Comparison of ENCODE assay signal across 9 cellular contexts in the genomic region with DNA sequence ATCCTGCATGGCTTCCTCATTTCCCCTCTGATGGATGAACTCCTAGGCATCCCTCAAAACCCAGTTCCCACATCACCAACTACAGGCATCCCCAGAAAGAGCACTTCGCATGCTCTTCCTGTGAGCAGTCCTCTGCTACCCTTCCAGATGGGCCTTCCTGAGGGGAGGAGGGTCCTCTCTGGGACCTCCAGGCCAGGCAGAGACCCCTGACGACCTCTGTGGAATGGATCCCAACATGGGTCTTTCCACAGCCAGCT. TPM values are rescaled to one million over a fixed set of nuclear protein-coding genes. Genes with fewer than 3 reads are reported as not detected.
DNase-seq lines count a peak whose midpoint lies in the region; ATAC-seq, FAIRE-seq and TF ChIP-seq lines count a peak whose summit lies in the region.
"Had no signal": no experiment of that assay in that cellular context is flagged by ENCODE, and none has a peak within 500 bp of the region (broad histone marks: within the 10 kb centered on the region; RNA-seq: fewer than 3 reads in every experiment).

No MANE protein-coding gene starts in this region.

- no peak for ATAC-seq in stimulated activated memory B cell treated with anti-CD40 and anti-IgM and Interleukin-4, amounts not matched to agents 10 μg/mL and 1 μg/mL and 100 μg/mL, for 72 hours
- ATAC-seq in GM21529 (IDR thresholded peaks at IDR 0.05; ENCODE audit: unreplicated experiment) = no peak

- no peak for TF ChIP-seq POLR2A in H54 (IDR thresholded peaks at IDR 0.05; ENCODE audit: low read depth, low read length)

- DNase-seq in T-helper 1 cell (no peak), hepatocyte (ENCODE audit: low spot score) (no peak), glomerular visceral epithelial cell (ENCODE audit: extremely low spot score) (no peak), H54 (ENCODE audit: insufficient read length, low spot score) (no peak)
- DNase-seq in activated CD4-positive, alpha-beta memory T cell treated with anti-CD3 and anti-CD28 coated beads for 36 hours = no peak

- H3K9me3 ChIP-seq in hepatocyte (ENCODE audit: low read depth) = no peaks in the 10 kb centered on the region
- H3K9me3 ChIP-seq: pancreas had no signal

- peaks cover 30% of the 10 kb centered on the region for H3K4me1 Mint-ChIP-seq in T-helper 1 cell treated with Interleukin-12 subunit alpha and Interleukin-12 subunit beta and Interleukin-4 antibody, amounts not matched to agents 30 μg/mL and 1 μg/mL, for 36 hours (ENCODE audit: low read depth)
- H3K4me1 Mint-ChIP-seq in activated CD4-positive, alpha-beta memory T cell treated with anti-CD3 and anti-CD28 coated beads for 36 hours (ENCODE audit: low read depth) = peaks cover 37% of the 10 kb centered on the region
- peaks cover 66% of the 10 kb centered on the region for H3K4me1 Mint-ChIP-seq in stimulated activated memory B cell treated with anti-CD40 and anti-IgM and Interleukin-4, amounts not matched to agents 10 μg/mL and 1 μg/mL and 100 μg/mL, for 72 hours

- intact Hi-C loops in activated CD4-positive, alpha-beta memory T cell treated with anti-CD3 and anti-CD28 coated beads for 36 hours (cut with micrococcal nuclease) = no loop called here

- no peak overlapping the region for H2AFZ ChIP-seq in hepatocyte

- no peaks in the 10 kb centered on the region for H3K9me3 Mint-ChIP-seq in T-helper 1 cell treated with Interleukin-12 subunit alpha and Interleukin-12 subunit beta and Interleukin-4 antibody, amounts not matched to agents 30 μg/mL and 1 μg/mL, for 36 hours
- H3K9me3 Mint-ChIP-seq in activated CD4-positive, alpha-beta memory T cell treated with anti-CD3 and anti-CD28 coated beads for 36 hours = no peaks in the 10 kb centered on the region
- H3K9me3 Mint-ChIP-seq in stimulated activated memory B cell treated with anti-CD40 and anti-IgM and Interleukin-4, amounts not matched to agents 10 μg/mL and 1 μg/mL and 100 μg/mL, for 72 hours = no peaks in the 10 kb centered on the region

- H3K27me3 ChIP-seq in hepatocyte = no peaks in the 10 kb centered on the region
- H3K27me3 ChIP-seq: pancreas had no signal

- POLR2A ChIA-PET in activated CD4-positive, alpha-beta memory T cell treated with anti-CD3 and anti-CD28 coated beads for 36 hours (lab: Charles Lee) = interaction anchor here (1.4 kb wide), 1 partner anchor 24 kb away, joined by 3 read pairs; no protein-coding TSS in a partner anchor

- no peak for TF ChIP-seq CTCF in hepatocyte (IDR thresholded peaks at IDR 0.05; ENCODE audit: poor library complexity)

- no peaks in the 10 kb centered on the region for H3K9me2 ChIP-seq in hepatocyte (replicated peaks; ENCODE audit: insufficient read depth)

- peak overlapping the region; percentile 100 for H3K4me2 ChIP-seq in hepatocyte

- peak overlapping the region; percentile 70 for H3K27ac Mint-ChIP-seq in T-helper 1 cell treated with Interleukin-12 subunit alpha and Interleukin-12 subunit beta and Interleukin-4 antibody, amounts not matched to agents 30 μg/mL and 1 μg/mL, for 36 hours
- no peak overlapping the region for H3K27ac Mint-ChIP-seq in activated CD4-positive, alpha-beta memory T cell treated with anti-CD3 and anti-CD28 coated beads for 36 hours
- H3K27ac Mint-ChIP-seq in stimulated activated memory B cell treated with anti-CD40 and anti-IgM and Interleukin-4, amounts not matched to agents 10 μg/mL and 1 μg/mL and 100 μg/mL, for 72 hours = no peak overlapping the region

- H3K4me3 Mint-ChIP-seq in T-helper 1 cell treated with Interleukin-12 subunit alpha and Interleukin-12 subunit beta and Interleukin-4 antibody, amounts not matched to agents 30 μg/mL and 1 μg/mL, for 36 hours = peak overlapping the region; percentile 86
- peak overlapping the region; percentile 84 for H3K4me3 Mint-ChIP-seq in activated CD4-positive, alpha-beta memory T cell treated with anti-CD3 and anti-CD28 coated beads for 36 hours
- H3K4me3 Mint-ChIP-seq in stimulated activated memory B cell treated with anti-CD40 and anti-IgM and Interleukin-4, amounts not matched to agents 10 μg/mL and 1 μg/mL and 100 μg/mL, for 72 hours = peak overlapping the region; percentile 18

- peak overlapping the region; percentile 23 for H3K27ac ChIP-seq in hepatocyte

- peaks cover 7% of the 10 kb centered on the region for H3K27me3 Mint-ChIP-seq in T-helper 1 cell treated with Interleukin-12 subunit alpha and Interleukin-12 subunit beta and Interleukin-4 antibody, amounts not matched to agents 30 μg/mL and 1 μg/mL, for 36 hours (ENCODE audit: low read depth)
- no peaks in the 10 kb centered on the region for H3K27me3 Mint-ChIP-seq in activated CD4-positive, alpha-beta memory T cell treated with anti-CD3 and anti-CD28 coated beads for 36 hours
- no peaks in the 10 kb centered on the region for H3K27me3 Mint-ChIP-seq in stimulated activated memory B cell treated with anti-CD40 and anti-IgM and Interleukin-4, amounts not matched to agents 10 μg/mL and 1 μg/mL and 100 μg/mL, for 72 hours

- no peak for FAIRE-seq in H54 (lab: Jason Lieb, UNC)
- FAIRE-seq: pancreas had no signal

- peaks cover 64% of the 10 kb centered on the region for H3K79me2 ChIP-seq in hepatocyte

- CTCF ChIA-PET in activated CD4-positive, alpha-beta memory T cell treated with anti-CD3 and anti-CD28 coated beads for 36 hours (lab: Charles Lee) = no interaction called here

- H3K4me1 ChIP-seq in hepatocyte (ENCODE audit: insufficient read depth) = peaks cover 35% of the 10 kb centered on the region

- peaks cover 6% of the 10 kb centered on the region for H3K36me3 Mint-ChIP-seq in T-helper 1 cell treated with Interleukin-12 subunit alpha and Interleukin-12 subunit beta and Interleukin-4 antibody, amounts not matched to agents 30 μg/mL and 1 μg/mL, for 36 hours (ENCODE audit: low read depth)
- H3K36me3 Mint-ChIP-seq in activated CD4-positive, alpha-beta memory T cell treated with anti-CD3 and anti-CD28 coated beads for 36 hours = no peaks in the 10 kb centered on the region
- H3K36me3 Mint-ChIP-seq in stimulated activated memory B cell treated with anti-CD40 and anti-IgM and Interleukin-4, amounts not matched to agents 10 μg/mL and 1 μg/mL and 100 μg/mL, for 72 hours = peaks cover 7% of the 10 kb centered on the region

- H3K4me3 ChIP-seq in hepatocyte = no peak overlapping the region

- 82% methylated on average over 2 of the region's 2 CpGs for WGBS in hepatocyte (ENCODE audit: low lambda C conversion rate, missing lambda C conversion rate)

- peaks cover 57% of the 10 kb centered on the region for H4K20me1 ChIP-seq in hepatocyte (ENCODE audit: insufficient read depth, poor library complexity, severe bottlenecking)

- H3K36me3 ChIP-seq in hepatocyte (replicated peaks; ENCODE audit: insufficient read depth, low read depth) = no peaks in the 10 kb centered on the region

RNA-seq across cellular contexts. Expression of a gene that starts 1.9 kb away (rescaled TPM):
- total RNA-seq in activated CD4-positive, alpha-beta memory T cell treated with anti-CD3 and anti-CD28 coated beads for 36 hours = 100 to 1,000 TPM; 131 to 133 TPM
- total RNA-seq in hepatocyte = 120 and 124 TPM in 2 replicates
- 155 and 159 TPM in 2 replicates for polyA plus RNA-seq in hepatocyte

RNA-seq across cellular contexts. Expression of a gene that starts 7.3 kb away (rescaled TPM):
- 1 to 10 TPM; 3.1 to 3.4 TPM for total RNA-seq in activated CD4-positive, alpha-beta memory T cell treated with anti-CD3 and anti-CD28 coated beads for 36 hours
- total RNA-seq in hepatocyte = 8.6 and 13.0 TPM in 2 replicates
- 3.6 TPM in 2 replicates for polyA plus RNA-seq in hepatocyte

RNA-seq across cellular contexts. Expression of a gene that starts 40.7 kb away (rescaled TPM):
- 100 to 1,000 TPM in 1 of 2 experiments, 10 to 100 TPM in 1; 97.6 to 109 TPM for total RNA-seq in activated CD4-positive, alpha-beta memory T cell treated with anti-CD3 and anti-CD28 coated beads for 36 hours
- total RNA-seq in hepatocyte = 163 and 218 TPM in 2 replicates
- 140 and 149 TPM in 2 replicates for polyA plus RNA-seq in hepatocyte

Comparison
In these comparisons a context has a peak if more than half of its experiments do, and no peak if none do; other contexts are left out.
1. H3K4me3 Mint-ChIP-seq: peak in every context shown above with its lines; median percentile 86 in T-helper 1 cell treated with Interleukin-12 subunit alpha and Interleukin-12 subunit beta and Interleukin-4 antibody, amounts not matched to agents 30 μg/mL and 1 μg/mL, for 36 hours; 84 in activated CD4-positive, alpha-beta memory T cell treated with anti-CD3 and anti-CD28 coated beads for 36 hours; 18 in stimulated activated memory B cell treated with anti-CD40 and anti-IgM and Interleukin-4, amounts not matched to agents 10 μg/mL and 1 μg/mL and 100 μg/mL, for 72 hours.